Comparison of ENCODE assay signal across 22 cellular contexts in genomic region chr10:56928717-56929116, GRCh38.
DNase-seq lines count a peak whose midpoint lies in the region; ATAC-seq and TF ChIP-seq lines count a peak whose summit lies in the region.
"Had no signal": no experiment of that assay in that cellular context is flagged by ENCODE, and none has a peak within 500 bp of the region (broad histone marks: within the 10 kb centered on the region; RNA-seq: fewer than 3 reads in every experiment).

No MANE protein-coding gene starts in this region.

- TF ChIP-seq CTCF in MCF 10A (IDR thresholded peaks at IDR 0.05; ENCODE audit: unreplicated experiment): no peak
- no peak for TF ChIP-seq CTCF in mammary epithelial cell (conservative IDR thresholded peaks at IDR 0.05 in 1 of 2, IDR thresholded peaks at IDR 0.05 in 1 of 2; ENCODE audit: extremely low read depth in 1 of 2, insufficient read depth in 1 of 2, low read depth in 1 of 2, low read length in 2 of 2)

- 54% methylated on average over 1 of the region's 1 CpG for WGBS in mammary epithelial cell (ENCODE audit: low coverage, missing lambda C conversion rate)

- H3K9me3 Mint-ChIP-seq in MCF 10A (ENCODE audit: unreplicated experiment) (peaks cover 21% of the 10 kb centered on the region), T-cell (peaks cover 15 to 32% (median 20%) of the 10 kb centered on the region in 3 donors)
- H3K9me3 Mint-ChIP-seq in activated T-helper 17 cell treated with anti-CD3 and anti-CD28 coated beads, Interleukin-2, amount 50 U/mL, for 72 hours: peaks cover 18% of the 10 kb centered on the region

- H3K9ac ChIP-seq in mammary epithelial cell (ENCODE audit: insufficient read depth, low read length): no peak overlapping the region
- H3K9ac ChIP-seq: BLaER1 had no signal

- H3K36me3 Mint-ChIP-seq in MCF 10A (ENCODE audit: insufficient read depth, unreplicated experiment): no peaks in the 10 kb centered on the region
- H3K36me3 Mint-ChIP-seq in activated T-helper 17 cell treated with anti-CD3 and anti-CD28 coated beads, Interleukin-2, amount 50 U/mL, for 72 hours (ENCODE audit: low read depth): no peaks in the 10 kb centered on the region
- H3K36me3 Mint-ChIP-seq in T-cell: no peaks in the 10 kb centered on the region

- CTCF ChIA-PET in MCF 10A (lab: Yijun Ruan, JAX) (no interaction called here), mammary epithelial cell (lab: Charles Lee; ENCODE audit: low non-redundant PET) (no interaction called here), T-cell (lab: Charles Lee) (interaction anchor here in 1 of 2 donors (0.7 kb wide), 1 partner anchor 644 kb away, joined by 5 read pairs; no protein-coding TSS in a partner anchor)

- no peak overlapping the region for H3K27ac ChIP-seq in mammary epithelial cell (ENCODE audit: insufficient read depth, low read depth, low read length)
- H3K27ac ChIP-seq: BLaER1, SJCRH30 had no signal

- POLR2A ChIA-PET in MCF 10A (lab: Yijun Ruan, JAX): no interaction called here
- POLR2A ChIA-PET in T-cell (lab: Charles Lee): no interaction called here

- intact Hi-C loops in MCF 10A (cut with micrococcal nuclease) (no loop called here), mammary epithelial cell (cut with micrococcal nuclease) (no loop called here), sciatic nerve (cut with DNase I) (no loop called here)

- no peaks in the 10 kb centered on the region for H4K20me1 ChIP-seq in mammary epithelial cell (ENCODE audit: insufficient read depth, low read length)
- H4K20me1 ChIP-seq: BLaER1 had no signal

- H3K9me3 ChIP-seq in mammary epithelial cell (replicated peaks; ENCODE audit: insufficient read depth, low read length): no peaks in the 10 kb centered on the region
- H3K9me3 ChIP-seq: SJCRH30 had no signal

- H3K4me2 ChIP-seq in mammary epithelial cell (ENCODE audit: insufficient read depth, low read depth, low read length): no peak overlapping the region
- H3K4me2 ChIP-seq: BLaER1 had no signal

- H3K4me3 ChIP-seq in mammary epithelial cell (replicated peaks in 1 of 3; ENCODE audit: insufficient read depth in 1 of 3, low read depth in 2 of 3, low read length in 3 of 3): no peak overlapping the region
- H3K4me3 ChIP-seq: BLaER1, SJCRH30 had no signal

- DNase-seq in MCF 10A (ENCODE audit: unreplicated experiment) (peak; percentile 9), mammary epithelial cell (no peak), NCI-H69 (lab: John Stamatoyannopoulos, UW) (peak; percentile 29), glomerular visceral epithelial cell (ENCODE audit: extremely low spot score) (peak; percentile 32), sciatic nerve (ENCODE audit: low spot score) (no peak), T-cell (no peak)
- DNase-seq: ACHN; Caco-2; CD4-positive, alpha-beta T cell; DMS 273 treated with DMSO at 0.1 percent for 48 hours; MM.1S; NCI-H1048; NCI-H1436; NCI-H187 treated with DMSO at 0.1 percent for 48 hours; NCI-H2107; NCI-H2227 treated with DMSO at 0.1 percent for 48 hours; NCI-H524; SJCRH30; T-helper 1 cell had no signal

- H3K4me1 ChIP-seq in mammary epithelial cell (ENCODE audit: insufficient read depth, low read length): no peaks in the 10 kb centered on the region
- H3K4me1 ChIP-seq: BLaER1, Caco-2, SJCRH30 had no signal

- no peak overlapping the region for H3K27ac Mint-ChIP-seq in MCF 10A (ENCODE audit: low read depth, unreplicated experiment)
- H3K27ac Mint-ChIP-seq in activated T-helper 17 cell treated with anti-CD3 and anti-CD28 coated beads, Interleukin-2, amount 50 U/mL, for 72 hours: no peak overlapping the region
- H3K27ac Mint-ChIP-seq in T-cell: no peak overlapping the region
- H3K27ac Mint-ChIP-seq: CD4-positive, alpha-beta T cell had no signal

- no peaks in the 10 kb centered on the region for H3K36me3 ChIP-seq in mammary epithelial cell (ENCODE audit: insufficient read depth, low read length)
- H3K36me3 ChIP-seq: BLaER1, SJCRH30 had no signal

- H3K4me1 Mint-ChIP-seq in MCF 10A (ENCODE audit: insufficient read depth, unreplicated experiment) (no peaks in the 10 kb centered on the region), T-cell (no peaks in the 10 kb centered on the region)
- H3K4me1 Mint-ChIP-seq in activated T-helper 17 cell treated with anti-CD3 and anti-CD28 coated beads, Interleukin-2, amount 50 U/mL, for 72 hours: no peaks in the 10 kb centered on the region

- dilution Hi-C loops in mammary epithelial cell (cut with HindIII; ENCODE audit: low sequenced_read_pairs): no loop called here

- in situ Hi-C loops in mammary epithelial cell (cut with MboI; ENCODE audit: low sequenced_read_pairs in 2 of 2): no loop called here

- no peaks in the 10 kb centered on the region for H3K27me3 ChIP-seq in mammary epithelial cell (ENCODE audit: insufficient read depth, low read length)
- H3K27me3 ChIP-seq: BLaER1, SJCRH30 had no signal

- BruUV-seq in MCF 10A (replicated peaks; lab: Mats Ljungman, UMichigan): no TSS peak
- no TSS peak for BruUV-seq in mammary epithelial cell (replicated peaks; lab: Mats Ljungman, UMichigan)

- peak; percentile 49 for ATAC-seq in sciatic nerve
- ATAC-seq in activated T-helper 17 cell treated with anti-CD3 and anti-CD28 coated beads, Interleukin-2, amount 50 U/mL, for 72 hours (replicated peaks): no peak
- ATAC-seq in HG03439 (IDR thresholded peaks at IDR 0.05; ENCODE audit: unreplicated experiment): no peak
- no peak for ATAC-seq in T-cell (replicated peaks in 1 of 4)

- H2AFZ ChIP-seq in mammary epithelial cell (ENCODE audit: low read depth, low read length): no peak overlapping the region

- H3K27me3 Mint-ChIP-seq in MCF 10A (ENCODE audit: insufficient read depth, unreplicated experiment) (no peaks in the 10 kb centered on the region), T-cell (no peaks in the 10 kb centered on the region)
- no peaks in the 10 kb centered on the region for H3K27me3 Mint-ChIP-seq in activated T-helper 17 cell treated with anti-CD3 and anti-CD28 coated beads, Interleukin-2, amount 50 U/mL, for 72 hours
- H3K27me3 Mint-ChIP-seq: CD4-positive, alpha-beta T cell had no signal

- H3K4me3 Mint-ChIP-seq in MCF 10A (ENCODE audit: unreplicated experiment) (no peak overlapping the region), T-cell (no peak overlapping the region)
- no peak overlapping the region for H3K4me3 Mint-ChIP-seq in activated T-helper 17 cell treated with anti-CD3 and anti-CD28 coated beads, Interleukin-2, amount 50 U/mL, for 72 hours
- H3K4me3 Mint-ChIP-seq: CD4-positive, alpha-beta T cell had no signal

- H3K79me2 ChIP-seq in mammary epithelial cell (ENCODE audit: insufficient read depth, low read length): no peaks in the 10 kb centered on the region

Comparison
In these comparisons a context has a peak if more than half of its experiments do, and no peak if none do; other contexts are left out.
1. DNase-seq: peak in MCF 10A (single experiment), NCI-H69 (single experiment) and glomerular visceral epithelial cell (single experiment); none in mammary epithelial cell (single experiment), sciatic nerve (single experiment) and T-cell (0 of 34).